In the genomic region with DNA sequence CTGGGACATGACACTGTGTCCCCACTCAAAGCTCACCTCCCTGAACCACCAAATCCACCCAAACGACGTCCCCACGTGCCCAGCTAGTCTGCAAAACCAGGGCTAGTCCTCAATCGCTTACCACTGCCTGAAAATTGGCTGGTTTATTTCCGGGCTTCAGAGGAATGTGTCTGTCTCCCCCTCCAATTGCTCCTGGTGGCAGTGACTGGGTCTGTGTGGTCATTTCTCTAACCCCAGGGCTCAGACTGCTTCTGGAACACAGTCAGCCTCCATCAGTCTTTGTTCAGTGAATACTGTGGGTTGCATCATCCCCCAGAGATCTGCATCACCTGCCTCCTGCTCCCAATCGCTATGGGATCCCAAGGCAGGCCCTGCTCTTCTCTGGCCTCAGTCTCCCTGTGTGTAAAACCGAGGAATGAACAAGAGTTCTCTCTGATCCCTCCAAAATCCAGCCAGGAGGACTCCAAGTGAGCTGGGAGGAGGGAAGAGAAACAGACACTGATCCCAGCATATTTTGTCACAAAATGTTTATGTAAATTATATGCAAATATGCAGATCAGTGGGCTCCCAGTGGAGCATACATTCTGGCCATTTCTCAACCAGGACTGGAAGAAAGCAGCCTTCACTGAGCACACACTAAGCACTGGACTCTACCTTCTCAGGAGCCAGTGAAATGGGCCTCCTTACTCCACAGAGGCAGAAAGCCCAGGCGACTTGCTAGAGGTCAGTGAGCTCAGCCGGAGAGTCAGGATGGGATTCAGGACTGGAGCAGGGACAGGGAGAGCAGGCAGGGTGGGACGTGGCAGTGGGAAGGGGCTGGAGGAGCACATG, we compare ENCODE assay signal across 9 cellular contexts. TPM values are rescaled to one million over a fixed set of nuclear protein-coding genes. Genes with fewer than 3 reads are reported as not detected.
A peak's percentile ranks its signal among the peaks of the same experiment; 100 is the strongest.
DNase-seq lines count a peak whose midpoint lies in the region; ATAC-seq and TF ChIP-seq lines count a peak whose summit lies in the region.
"Had no signal": no experiment of that assay in that cellular context is flagged by ENCODE, and none has a peak within 500 bp of the region (broad histone marks: within the 10 kb centered on the region; RNA-seq: fewer than 3 reads in every experiment).

No MANE protein-coding gene starts in this region.

- 52% methylated on average over 10 of the region's 10 CpGs for WGBS in esophagus muscularis mucosa

- peaks cover 58% of the 10 kb centered on the region for H3K79me2 ChIP-seq in neural progenitor cell (ENCODE audit: low read depth)

- H4K20me1 ChIP-seq in BLaER1 treated with 17β-estradiol and CSF1 and Interleukin-3, amounts not matched to agents 10 nM and 100 nM, result peaks cover 43 to 100% (median 72%) of the 10 kb centered on the region in 11 experiments; a peak in 21 of 22 replicates
- H4K20me1 ChIP-seq in neural progenitor cell (ENCODE audit: low read depth), result peaks cover 70% of the 10 kb centered on the region

- H3K4me3 Mint-ChIP-seq in neural progenitor cell, result no peak overlapping the region
- H3K4me3 Mint-ChIP-seq: activated CD4-positive, alpha-beta T cell treated with anti-CD3 and anti-CD28 coated beads, Interleukin-2, amount 10 ng/mL, durations not matched to agents 7 days and 5 days had no signal

- TF ChIP-seq CTCF in esophagus muscularis mucosa (IDR thresholded peaks at IDR 0.05), result no peak
- TF ChIP-seq CTCF in neural progenitor cell (IDR thresholded peaks at IDR 0.05), result no peak

- H3K9ac ChIP-seq in BLaER1 treated with 17β-estradiol and CSF1 and Interleukin-3, amounts not matched to agents 10 nM and 100 nM, result peak overlapping the region in 2 of 11 experiments; percentile 6 to 30; a peak in 2 of 22 replicates
- H3K9ac ChIP-seq in NT2/D1 (ENCODE audit: insufficient read length, low read depth) (peak overlapping the region; percentile 61), neural progenitor cell (no peak overlapping the region)

- intact Hi-C loops in esophagus muscularis mucosa (cut with DNase I), result loop anchor here (5.0 kb wide), 1 partner anchor 65 kb away; no protein-coding TSS in a partner anchor

- H3K4me2 ChIP-seq in BLaER1 treated with 17β-estradiol and CSF1 and Interleukin-3, amounts not matched to agents 10 nM and 100 nM, result peak overlapping the region; percentile 23 to 76 (median 58); a peak in 20 of 22 replicates
- no peak overlapping the region for H3K4me2 ChIP-seq in neural progenitor cell

- H3K27me3 Mint-ChIP-seq in neural progenitor cell (ENCODE audit: insufficient read depth, low read depth), result peaks cover 5% of the 10 kb centered on the region

- no peak for TF ChIP-seq POLR2A in esophagus muscularis mucosa (IDR thresholded peaks at IDR 0.05; ENCODE audit: low read depth)

- H3K36me3 Mint-ChIP-seq in neural progenitor cell, result no peaks in the 10 kb centered on the region

- H3K4me3 ChIP-seq in BLaER1 treated with 17β-estradiol and CSF1 and Interleukin-3, amounts not matched to agents 10 nM and 100 nM, result no peak overlapping the region
- H3K4me3 ChIP-seq in NT2/D1 (ENCODE audit: insufficient read length, low read depth), result no peak overlapping the region
- no peak overlapping the region for H3K4me3 ChIP-seq in esophagus muscularis mucosa
- no peak overlapping the region for H3K4me3 ChIP-seq in neural progenitor cell

- H3K27me3 ChIP-seq in BLaER1 treated with 17β-estradiol and CSF1 and Interleukin-3, amounts not matched to agents 10 nM and 100 nM, result peaks cover 87 to 100% (median 94%) of the 10 kb centered on the region in 11 experiments
- H3K27me3 ChIP-seq in NT2/D1 (ENCODE audit: insufficient read depth, insufficient read length), result no peaks in the 10 kb centered on the region
- no peaks in the 10 kb centered on the region for H3K27me3 ChIP-seq in esophagus muscularis mucosa
- no peaks in the 10 kb centered on the region for H3K27me3 ChIP-seq in neural progenitor cell

- H3K9me3 Mint-ChIP-seq in neural progenitor cell, result no peaks in the 10 kb centered on the region
- H3K9me3 Mint-ChIP-seq: activated CD4-positive, alpha-beta T cell treated with anti-CD3 and anti-CD28 coated beads, Interleukin-2, amount 10 ng/mL, durations not matched to agents 7 days and 5 days had no signal

- no peak overlapping the region for H2AFZ ChIP-seq in neural progenitor cell (replicated peaks)

- no peak for TF ChIP-seq EP300 in esophagus muscularis mucosa (IDR thresholded peaks at IDR 0.05)

- H3F3A ChIP-seq in neural progenitor cell (ENCODE audit: low read depth), result peaks cover 18% of the 10 kb centered on the region

- H3K27ac ChIP-seq in BLaER1 treated with 17β-estradiol and CSF1 and Interleukin-3, amounts not matched to agents 10 nM and 100 nM, result no peak overlapping the region
- H3K27ac ChIP-seq in esophagus muscularis mucosa (replicated peaks in 1 of 4), result peak overlapping the region; percentile 88 to 95 (median 92)
- peak overlapping the region; percentile 51 for H3K27ac ChIP-seq in neural progenitor cell

- no peak for ATAC-seq in GM21526 (IDR thresholded peaks at IDR 0.05; ENCODE audit: low FRiP score, unreplicated experiment)
- no peak for ATAC-seq in HG02981 (IDR thresholded peaks at IDR 0.05; ENCODE audit: unreplicated experiment)
- no peak for ATAC-seq in HG03378 (IDR thresholded peaks at IDR 0.05; ENCODE audit: unreplicated experiment)

- H3K4me1 Mint-ChIP-seq in neural progenitor cell, result peaks cover 68% of the 10 kb centered on the region
- H3K4me1 Mint-ChIP-seq: activated CD4-positive, alpha-beta T cell treated with anti-CD3 and anti-CD28 coated beads, Interleukin-2, amount 10 ng/mL, durations not matched to agents 7 days and 5 days had no signal

- H3K4me1 ChIP-seq in BLaER1 treated with 17β-estradiol and CSF1 and Interleukin-3, amounts not matched to agents 10 nM and 100 nM, result peaks cover 19 to 61% (median 41%) of the 10 kb centered on the region in 10 experiments
- peaks cover 44% of the 10 kb centered on the region for H3K4me1 ChIP-seq in NT2/D1 (ENCODE audit: insufficient read depth, insufficient read length)
- H3K4me1 ChIP-seq in esophagus muscularis mucosa, result peaks cover 50 to 99% (median 90%) of the 10 kb centered on the region in 4 donors
- peaks cover 33% of the 10 kb centered on the region for H3K4me1 ChIP-seq in neural progenitor cell

- H3K36me3 ChIP-seq in BLaER1 treated with 17β-estradiol and CSF1 and Interleukin-3, amounts not matched to agents 10 nM and 100 nM, result peaks cover 0 to 60% (median 0%) of the 10 kb centered on the region in 11 experiments; a peak in 5 of 22 replicates
- no peaks in the 10 kb centered on the region for H3K36me3 ChIP-seq in NT2/D1 (ENCODE audit: insufficient read depth, insufficient read length, low read length)
- no peaks in the 10 kb centered on the region for H3K36me3 ChIP-seq in esophagus muscularis mucosa
- H3K36me3 ChIP-seq in neural progenitor cell, result no peaks in the 10 kb centered on the region

- DNase-seq in NT2/D1 (ENCODE audit: low read depth, low spot score) (no peak), esophagus muscularis mucosa (ENCODE audit: extremely low spot score) (no peak), neural progenitor cell (ENCODE audit: low spot score) (no peak), activated gamma-delta T cell (lab: John Stamatoyannopoulos, UW) (no peak)
- DNase-seq: activated CD4-positive, alpha-beta T cell treated with anti-CD3 and anti-CD28 coated beads, Interleukin-2, amount 10 ng/mL, durations not matched to agents 7 days and 5 days had no signal

- H3K9me3 ChIP-seq in BLaER1 treated with 17β-estradiol and CSF1 and Interleukin-3, amounts not matched to agents 10 nM and 100 nM (replicated peaks in 1 of 11), result no peaks in the 10 kb centered on the region
- no peaks in the 10 kb centered on the region for H3K9me3 ChIP-seq in NT2/D1 (ENCODE audit: insufficient read depth, low read length)
- no peaks in the 10 kb centered on the region for H3K9me3 ChIP-seq in esophagus muscularis mucosa
- H3K9me3 ChIP-seq in neural progenitor cell (ENCODE audit: low read depth), result no peaks in the 10 kb centered on the region

- H3K27ac Mint-ChIP-seq in neural progenitor cell, result peak overlapping the region; percentile 94
- H3K27ac Mint-ChIP-seq: activated CD4-positive, alpha-beta T cell treated with anti-CD3 and anti-CD28 coated beads, Interleukin-2, amount 10 ng/mL, durations not matched to agents 7 days and 5 days had no signal

RNA-seq across cellular contexts. Expression of a gene that starts 20.9 kb away (rescaled TPM):
- 100 to 1,000 TPM in 1 of 4 donors, 10 to 100 TPM in 3; 44.1 to 101 (median 56.5) TPM for total RNA-seq in esophagus muscularis mucosa
- 23.0 and 45.1 TPM in 2 replicates for total RNA-seq in neural progenitor cell (ENCODE audit: low replicate concordance)

Comparison
In these comparisons a context has a peak if more than half of its experiments do, and no peak if none do; other contexts are left out.
1. H3K27ac ChIP-seq: peak in esophagus muscularis mucosa (4 of 4) and neural progenitor cell (single experiment); none in BLaER1 treated with 17β-estradiol and CSF1 and Interleukin-3, amounts not matched to agents 10 nM and 100 nM (0 of 11).